12 cellular contexts compared by ENCODE assay signal in the genomic region with DNA sequence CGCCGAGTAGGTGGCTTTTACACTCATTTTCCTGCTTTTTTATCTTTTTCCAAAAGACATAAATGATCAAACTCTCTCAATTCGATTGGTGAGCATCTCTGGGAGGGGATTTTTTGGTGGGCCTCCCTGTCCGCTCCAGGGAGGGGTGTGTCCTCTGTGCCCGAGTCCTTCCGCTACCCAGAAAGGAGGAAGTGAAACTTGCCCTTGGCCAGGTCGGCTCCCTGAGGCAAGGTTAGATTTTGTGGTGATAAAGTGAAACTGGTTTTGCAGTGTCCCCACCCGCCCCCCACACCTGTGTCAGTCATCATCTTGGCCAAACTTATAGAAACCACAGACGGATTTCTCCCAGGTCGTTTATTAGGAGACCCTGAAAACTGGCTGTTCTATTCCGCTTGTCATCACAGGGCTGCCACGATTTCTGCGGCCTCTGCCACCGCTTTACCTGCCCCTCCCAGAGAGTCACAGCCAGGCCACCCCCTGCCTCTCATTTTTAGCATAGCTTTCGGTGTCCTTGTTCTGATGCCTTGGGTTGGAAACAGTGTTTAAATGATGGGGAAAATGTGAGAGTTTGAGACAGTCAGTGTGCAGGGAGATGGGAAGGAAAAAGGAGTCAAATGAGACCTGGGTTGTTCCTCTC.
DNase-seq lines count a peak whose midpoint lies in the region; ATAC-seq and TF ChIP-seq lines count a peak whose summit lies in the region.
"Had no signal": no experiment of that assay in that cellular context is flagged by ENCODE, and none has a peak within 500 bp of the region (broad histone marks: within the 10 kb centered on the region; RNA-seq: fewer than 3 reads in every experiment).

No MANE protein-coding gene starts in this region.

- H3K4me1 Mint-ChIP-seq in effector memory CD8-positive, alpha-beta T cell (ENCODE audit: low read depth in 2 of 2), result peaks cover 12 to 16% of the 10 kb centered on the region in 2 donors
- H3K4me1 Mint-ChIP-seq in nephron progenitor cell, result no peaks in the 10 kb centered on the region

- no peaks in the 10 kb centered on the region for H3K79me2 ChIP-seq in MM.1S (ENCODE audit: low read length)
- H3K79me2 ChIP-seq: parathyroid adenoma had no signal

- peaks cover 14% of the 10 kb centered on the region for H3K4me1 ChIP-seq in MM.1S (ENCODE audit: low read length)
- H3K4me1 ChIP-seq: parathyroid adenoma had no signal

- no peaks in the 10 kb centered on the region for H3K9me3 ChIP-seq in MM.1S (replicated peaks; ENCODE audit: insufficient read depth, low read length)

- peak; percentile 88 for ATAC-seq in GM19463 (IDR thresholded peaks at IDR 0.05; ENCODE audit: unreplicated experiment)
- ATAC-seq in effector memory CD8-positive, alpha-beta T cell (replicated peaks), result peak; percentile 26
- ATAC-seq in GM21528 (IDR thresholded peaks at IDR 0.05; ENCODE audit: low FRiP score, unreplicated experiment), result no peak
- ATAC-seq in GM19397 (IDR thresholded peaks at IDR 0.05; ENCODE audit: unreplicated experiment), result no peak

- H3K27me3 Mint-ChIP-seq in effector memory CD8-positive, alpha-beta T cell, result peaks cover 28 to 50% of the 10 kb centered on the region in 2 donors
- H3K27me3 Mint-ChIP-seq in nephron progenitor cell (ENCODE audit: low read depth, poor library complexity), result no peaks in the 10 kb centered on the region

- DNase-seq in CD1c-positive myeloid dendritic cell (ENCODE audit: extremely low spot score) (peak; percentile 48), MM.1S (peak; percentile 90), NCI-H1417 treated with DMSO at 0.1 percent for 48 hours (lab: John Stamatoyannopoulos, UW) (no peak), nephron progenitor cell (no peak)
- DNase-seq in effector memory CD8-positive, alpha-beta T cell, result no peak
- DNase-seq: activated gamma-delta T cell treated with Interleukin-2 at 50 U/mL for 16 hours, NCI-H2171 had no signal

- peak overlapping the region; percentile 10 to 65 for H3K4me3 Mint-ChIP-seq in effector memory CD8-positive, alpha-beta T cell
- no peak overlapping the region for H3K4me3 Mint-ChIP-seq in nephron progenitor cell
- H3K4me3 Mint-ChIP-seq: T-helper 1 cell treated with Interleukin-12 subunit alpha and Interleukin-12 subunit beta and Interleukin-4 antibody, amounts not matched to agents 30 μg/mL and 1 μg/mL, for 36 hours had no signal

- peak overlapping the region; percentile 80 for H3K4me2 ChIP-seq in MM.1S (ENCODE audit: low read depth, low read length)

- no peaks in the 10 kb centered on the region for H3K27me3 ChIP-seq in MM.1S (replicated peaks; ENCODE audit: insufficient read depth, low read length)

- H3K9me3 Mint-ChIP-seq in effector memory CD8-positive, alpha-beta T cell, result no peaks in the 10 kb centered on the region
- H3K9me3 Mint-ChIP-seq in nephron progenitor cell, result peaks cover 4% of the 10 kb centered on the region
- H3K9me3 Mint-ChIP-seq: T-helper 1 cell treated with Interleukin-12 subunit alpha and Interleukin-12 subunit beta and Interleukin-4 antibody, amounts not matched to agents 30 μg/mL and 1 μg/mL, for 36 hours had no signal

- H3K4me3 ChIP-seq in MM.1S (ENCODE audit: low read length), result peak overlapping the region; percentile 37; the same call in 1 of the 2 replicates

- H3K36me3 Mint-ChIP-seq in effector memory CD8-positive, alpha-beta T cell (ENCODE audit: insufficient read depth), result no peaks in the 10 kb centered on the region
- H3K36me3 Mint-ChIP-seq in nephron progenitor cell (ENCODE audit: low read depth), result peaks cover 62% of the 10 kb centered on the region

- no peaks in the 10 kb centered on the region for H4K20me1 ChIP-seq in MM.1S (ENCODE audit: insufficient read depth, low read length)

- no peak overlapping the region for H3K27ac Mint-ChIP-seq in effector memory CD8-positive, alpha-beta T cell
- no peak overlapping the region for H3K27ac Mint-ChIP-seq in nephron progenitor cell
- H3K27ac Mint-ChIP-seq: T-helper 1 cell treated with Interleukin-12 subunit alpha and Interleukin-12 subunit beta and Interleukin-4 antibody, amounts not matched to agents 30 μg/mL and 1 μg/mL, for 36 hours had no signal

- no peaks in the 10 kb centered on the region for H3K9me2 ChIP-seq in MM.1S (replicated peaks; ENCODE audit: insufficient read depth, low read length)

- no peak overlapping the region for H3K9ac ChIP-seq in MM.1S (ENCODE audit: low read length)
- H3K9ac ChIP-seq: parathyroid adenoma had no signal

- no peaks in the 10 kb centered on the region for H3K36me3 ChIP-seq in MM.1S (replicated peaks; ENCODE audit: insufficient read depth, low read length)

- H3F3A ChIP-seq in MM.1S (ENCODE audit: insufficient read depth, low read length), result 0 out of 2 replicates have a peak, but pooled peaks cover 6% of the 10 kb centered on the region

- no peak for TF ChIP-seq CTCF in MM.1S (IDR thresholded peaks at IDR 0.05; ENCODE audit: low read length)
- TF ChIP-seq CTCF in nephron progenitor cell (IDR thresholded peaks at IDR 0.05), result no peak

- 0 out of 2 replicates have a peak overlapping the region, but pooled peaks have one; percentile 6 for H2AFZ ChIP-seq in MM.1S (ENCODE audit: low read length)
- H2AFZ ChIP-seq: parathyroid adenoma had no signal

- peak overlapping the region; percentile 37; the same call in 1 of the 2 replicates for H3K27ac ChIP-seq in MM.1S (ENCODE audit: low read length)
- H3K27ac ChIP-seq: parathyroid adenoma had no signal

Comparison
In these comparisons a context has a peak if more than half of its experiments do, and no peak if none do; other contexts are left out.
1. DNase-seq: peak in CD1c-positive myeloid dendritic cell (single experiment) and MM.1S (single experiment); none in effector memory CD8-positive, alpha-beta T cell (0 of 3), NCI-H1417 treated with DMSO at 0.1 percent for 48 hours (single experiment) and nephron progenitor cell (single experiment).
2. ATAC-seq: peak in GM19463 (single experiment) and effector memory CD8-positive, alpha-beta T cell (single experiment); none in GM21528 (single experiment) and GM19397 (single experiment).